ENCODE assay signal across 8 cellular contexts in the genomic region with DNA sequence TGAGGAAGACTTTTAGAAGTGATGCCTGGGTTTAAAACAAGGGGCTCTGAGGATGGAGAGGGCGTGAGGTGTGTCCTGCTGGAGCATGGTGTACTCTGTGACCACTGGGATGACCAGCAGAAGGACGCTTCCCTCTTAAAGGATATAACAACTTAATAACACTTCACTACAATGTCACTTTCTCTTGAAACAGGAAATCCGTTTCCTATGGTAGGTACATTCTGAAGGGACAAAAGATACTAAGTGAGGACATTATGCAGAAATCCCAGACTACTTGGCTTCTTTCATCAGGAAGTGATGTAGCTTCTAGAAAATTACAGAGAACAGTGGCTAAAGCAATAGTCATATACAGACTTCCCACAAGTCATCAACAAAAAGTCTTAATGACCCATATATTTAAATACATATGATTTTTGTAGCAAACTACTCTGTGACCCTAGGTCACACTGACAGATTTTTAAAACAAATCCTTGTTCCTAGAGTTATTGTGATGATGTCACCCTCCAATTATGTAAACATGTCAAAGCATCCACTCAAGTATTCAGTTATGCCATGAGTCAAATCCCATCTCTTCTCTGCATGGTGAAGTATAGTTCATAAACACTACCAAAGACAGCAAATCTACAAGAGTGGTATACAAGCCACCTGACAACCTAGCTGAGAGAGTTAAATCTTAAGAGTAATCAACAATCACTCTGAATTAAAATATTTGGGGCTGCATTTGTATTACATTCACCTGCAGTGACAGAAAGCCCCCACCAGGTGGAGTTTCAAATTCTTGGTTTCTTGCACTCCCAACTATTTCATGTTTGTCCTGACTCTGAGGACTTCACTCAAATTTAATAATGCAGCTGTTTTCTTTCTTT. TPM values are rescaled to one million over a fixed set of nuclear protein-coding genes. Genes with fewer than 3 reads are reported as not detected.
DNase-seq lines count a peak whose midpoint lies in the region; ATAC-seq and TF ChIP-seq lines count a peak whose summit lies in the region.

No MANE protein-coding gene starts in this region.

- H3K4me3 Mint-ChIP-seq in Caco-2 (ENCODE audit: unreplicated experiment) (no peak overlapping the region), T-cell (no peak overlapping the region)

- H3K36me3 ChIP-seq in Caco-2 (ENCODE audit: control insufficient read depth, insufficient read depth, low read length) (peaks cover 5% of the 10 kb centered on the region; the same call in 1 of the 2 replicates), HEK293 (ENCODE audit: control insufficient read depth in 2 of 2, insufficient read depth in 1 of 2, low read length in 2 of 2) (peaks cover 30 to 68% of the 10 kb centered on the region in 2 experiments), mesodermal cell (ENCODE audit: control insufficient read depth, insufficient read depth, low read length) (peaks cover 75% of the 10 kb centered on the region), subcutaneous abdominal adipose tissue (ENCODE audit: control insufficient read depth in 5 of 5, insufficient read depth in 5 of 5, low read length in 5 of 5) (peaks cover 20 to 55% (median 38%) of the 10 kb centered on the region in 5 donors)

- no peak overlapping the region for H3K9ac ChIP-seq in subcutaneous abdominal adipose tissue (ENCODE audit: low read length in 5 of 5)

- ATAC-seq in T-cell (replicated peaks in 1 of 4) (peak in 3 of 4 experiments; percentile 39 to 48 (median 40)), GM19452 (IDR thresholded peaks at IDR 0.05; ENCODE audit: unreplicated experiment) (no peak)

- H3K9me3 ChIP-seq in Caco-2 (no peaks in the 10 kb centered on the region), HEK293 (ENCODE audit: control insufficient read depth, insufficient read depth, low read depth, low read length) (no peaks in the 10 kb centered on the region), mesodermal cell (ENCODE audit: control insufficient read depth, low read length) (no peaks in the 10 kb centered on the region), subcutaneous abdominal adipose tissue (ENCODE audit: control insufficient read depth in 5 of 5, low read length in 5 of 5) (no peaks in the 10 kb centered on the region)

- H3K27ac ChIP-seq in HEK293 (ENCODE audit: extremely low read depth, low read depth, low read length) (no peak overlapping the region), mesodermal cell (ENCODE audit: low read depth, low read length, severe bottlenecking) (peak overlapping the region; percentile 86), subcutaneous abdominal adipose tissue (ENCODE audit: low read depth, low read length) (peak overlapping the region; percentile 62)

- BruUV-seq in Caco-2 (replicated peaks; lab: Mats Ljungman, UMichigan): no TSS peak

- DNase-seq in Caco-2: peak in 1 of 2 experiments; percentile 48
- DNase-seq in T-cell: peak in 27 of 34 experiments; percentile 6 to 50 (median 31)
- DNase-seq in effector CD8-positive, alpha-beta T cell (lab: John Stamatoyannopoulos, UW): peak; percentile 16
- DNase-seq in NCI-H510A (lab: John Stamatoyannopoulos, UW): no peak

- H3K27me3 Mint-ChIP-seq in Caco-2 (ENCODE audit: insufficient read depth, unreplicated experiment) (no peaks in the 10 kb centered on the region), T-cell (no peaks in the 10 kb centered on the region)

- H3K4me1 ChIP-seq in Caco-2 (peaks cover 5% of the 10 kb centered on the region; the same call in 1 of the 2 replicates), HEK293 (ENCODE audit: control insufficient read depth, insufficient read depth, low read length) (0 out of 2 replicates have a peak, but pooled peaks cover 5% of the 10 kb centered on the region), mesodermal cell (ENCODE audit: control insufficient read depth, insufficient read depth, low read length, poor library complexity, severe bottlenecking) (peaks cover 43% of the 10 kb centered on the region), subcutaneous abdominal adipose tissue (ENCODE audit: control insufficient read depth in 5 of 5, insufficient read depth in 5 of 5, low read length in 5 of 5) (peaks cover 2 to 25% (median 5%) of the 10 kb centered on the region in 5 donors)

- no peak overlapping the region for H3K27ac Mint-ChIP-seq in Caco-2 (ENCODE audit: unreplicated experiment)
- H3K27ac Mint-ChIP-seq in T-cell: peak overlapping the region in 1 of 2 donors; percentile 22

- H3K36me3 Mint-ChIP-seq in Caco-2 (ENCODE audit: insufficient read depth, unreplicated experiment) (peaks cover 52% of the 10 kb centered on the region), T-cell (peaks cover 25% of the 10 kb centered on the region)

- no CpG with 5 or more reads among the region's 3 CpGs for WGBS in mesodermal cell (ENCODE audit: insufficient coverage in 2 of 2), 2 experiments

- H3K9me3 Mint-ChIP-seq in Caco-2 (ENCODE audit: unreplicated experiment) (no peaks in the 10 kb centered on the region), T-cell (no peaks in the 10 kb centered on the region)

- POLR2A ChIA-PET in Caco-2 (lab: Charles Lee) (no interaction called here), HEK293 (lab: Yijun Ruan, JAX) (interaction anchor here (1.1 kb wide), 1 partner anchor 33 kb away, joined by 3 read pairs; a partner anchor contains a TSS), T-cell (lab: Charles Lee) (no interaction called here)

- H3K4me3 ChIP-seq in Caco-2 (ENCODE audit: low read depth, low read length) (no peak overlapping the region), HEK293 (ENCODE audit: low read depth, low read length) (no peak overlapping the region), mesodermal cell (ENCODE audit: extremely low read depth, insufficient read depth, low read length, poor library complexity, severe bottlenecking) (no peak overlapping the region), subcutaneous abdominal adipose tissue (ENCODE audit: low read depth in 1 of 5, low read length in 5 of 5) (no peak overlapping the region)

- no peaks in the 10 kb centered on the region for H3K27me3 ChIP-seq in Caco-2 (replicated peaks; ENCODE audit: control insufficient read depth, insufficient read depth, low read length)
- H3K27me3 ChIP-seq in subcutaneous abdominal adipose tissue (ENCODE audit: control insufficient read depth in 5 of 5, insufficient read depth in 4 of 5, low read length in 5 of 5): no peaks in the 10 kb centered on the region

- peak; percentile 63 to 71 for TF ChIP-seq CTCF in Caco-2 (IDR thresholded peaks at IDR 0.05; ENCODE audit: insufficient read depth in 1 of 2, low read depth in 1 of 2, low read length in 1 of 2, severe bottlenecking in 1 of 2, unreplicated experiment in 1 of 2)
- TF ChIP-seq CTCF in HEK293 (tag by site-specific recombination; IDR thresholded peaks at IDR 0.05): no peak

- H3K4me1 Mint-ChIP-seq in Caco-2 (ENCODE audit: low read depth, unreplicated experiment) (peaks cover 23% of the 10 kb centered on the region), T-cell (peaks cover 0 to 11% (median 7%) of the 10 kb centered on the region in 3 donors)

- CTCF ChIA-PET in Caco-2 (lab: Charles Lee): interaction anchor here (0.6 to 1.0 kb wide), 2 partner anchors 29 to 60 kb away, joined by 3 to 10 read pairs; no protein-coding TSS in a partner anchor
- CTCF ChIA-PET in HEK293 (lab: Yijun Ruan, JAX): interaction anchor here (0.5 to 7.5 kb wide), 34 partner anchors 8 to 1514 kb away, joined by 3 to 90 read pairs (median 5); a partner anchor contains a TSS
- CTCF ChIA-PET in T-cell (lab: Charles Lee): interaction anchor here (0.5 to 2.7 kb wide), 14 partner anchors 8 to 1358 kb away, joined by 3 to 13 read pairs (median 4); a partner anchor contains a TSS

- intact Hi-C loops in Caco-2 (cut with micrococcal nuclease; ENCODE audit: unreplicated experiment): loop anchor here (1.0 to 10.0 kb wide), 2 partner anchors 123 to 709 kb away; no protein-coding TSS in a partner anchor

TF ChIP-seq in HEK293, 187 proteins besides CTCF, POLR2A, EP300 and RAD21 (continues in another document):
- TF ChIP-seq RBAK (tag by site-specific recombination; IDR thresholded peaks at IDR 0.05) (no peak), ZBTB17 (tag by site-specific recombination; IDR thresholded peaks at IDR 0.05) (0 out of 2 replicates have a peak, but pooled peaks have one; percentile 28), ZNF24 (tag by site-specific recombination; IDR thresholded peaks at IDR 0.05) (0 out of 2 replicates have a peak, but pooled peaks have one; percentile 59), ZNF830 (tag by site-specific recombination; IDR thresholded peaks at IDR 0.05; ENCODE audit: low read depth) (no peak)
- TF ChIP-seq, protein P1, sequence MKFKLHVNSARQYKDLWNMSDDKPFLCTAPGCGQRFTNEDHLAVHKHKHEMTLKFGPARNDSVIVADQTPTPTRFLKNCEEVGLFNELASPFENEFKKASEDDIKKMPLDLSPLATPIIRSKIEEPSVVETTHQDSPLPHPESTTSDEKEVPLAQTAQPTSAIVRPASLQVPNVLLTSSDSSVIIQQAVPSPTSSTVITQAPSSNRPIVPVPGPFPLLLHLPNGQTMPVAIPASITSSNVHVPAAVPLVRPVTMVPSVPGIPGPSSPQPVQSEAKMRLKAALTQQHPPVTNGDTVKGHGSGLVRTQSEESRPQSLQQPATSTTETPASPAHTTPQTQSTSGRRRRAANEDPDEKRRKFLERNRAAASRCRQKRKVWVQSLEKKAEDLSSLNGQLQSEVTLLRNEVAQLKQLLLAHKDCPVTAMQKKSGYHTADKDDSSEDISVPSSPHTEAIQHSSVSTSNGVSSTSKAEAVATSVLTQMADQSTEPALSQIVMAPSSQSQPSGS (tag by site-specific recombination; IDR thresholded peaks at IDR 0.05; ENCODE audit: low read depth): peak; percentile 93
- TF ChIP-seq, protein P2, sequence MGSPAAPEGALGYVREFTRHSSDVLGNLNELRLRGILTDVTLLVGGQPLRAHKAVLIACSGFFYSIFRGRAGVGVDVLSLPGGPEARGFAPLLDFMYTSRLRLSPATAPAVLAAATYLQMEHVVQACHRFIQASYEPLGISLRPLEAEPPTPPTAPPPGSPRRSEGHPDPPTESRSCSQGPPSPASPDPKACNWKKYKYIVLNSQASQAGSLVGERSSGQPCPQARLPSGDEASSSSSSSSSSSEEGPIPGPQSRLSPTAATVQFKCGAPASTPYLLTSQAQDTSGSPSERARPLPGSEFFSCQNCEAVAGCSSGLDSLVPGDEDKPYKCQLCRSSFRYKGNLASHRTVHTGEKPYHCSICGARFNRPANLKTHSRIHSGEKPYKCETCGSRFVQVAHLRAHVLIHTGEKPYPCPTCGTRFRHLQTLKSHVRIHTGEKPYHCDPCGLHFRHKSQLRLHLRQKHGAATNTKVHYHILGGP (tag by site-specific recombination; IDR thresholded peaks at IDR 0.05): peak; percentile 70; the same call in 1 of the 2 replicates

RNA-seq across cellular contexts. Expression of a gene that starts 32.8 kb away (rescaled TPM):
- total RNA-seq in Caco-2 (2022) (76.8 and 81.7 TPM in 2 replicates), T-cell (10 to 100 TPM; 58.3 to 67.2 (median 65.9) TPM)
- 70.5 TPM for polyA plus RNA-seq in mesodermal cell (2013, experiment 1 of 2)
- 76.4 TPM for polyA plus RNA-seq in mesodermal cell (2013, experiment 2 of 2)
